ENCODE assay signal across 11 cellular contexts in genomic region chr4:150004481-150004880, GRCh38.
DNase-seq lines count a peak whose midpoint lies in the region; FAIRE-seq and TF ChIP-seq lines count a peak whose summit lies in the region.
"Had no signal": no experiment of that assay in that cellular context is flagged by ENCODE, and none has a peak within 500 bp of the region (broad histone marks: within the 10 kb centered on the region; RNA-seq: fewer than 3 reads in every experiment).

No MANE protein-coding gene starts in this region.

- H3K36me3 ChIP-seq in HUES6 (ENCODE audit: control insufficient read depth, insufficient read depth, low read length) (no peaks in the 10 kb centered on the region), kidney epithelial cell (ENCODE audit: control insufficient read depth, insufficient read depth, low read length) (no peaks in the 10 kb centered on the region), skeletal muscle satellite cell (ENCODE audit: insufficient read depth, low read length) (no peaks in the 10 kb centered on the region)

- 0 out of 2 replicates have a peak overlapping the region, but pooled peaks have one; percentile 54 for H3K27ac ChIP-seq in HUES6 (ENCODE audit: low read depth, low read length)

- H3K9me3 ChIP-seq in HUES6 (ENCODE audit: control insufficient read depth, insufficient read depth, low read depth, low read length), result no peaks in the 10 kb centered on the region
- H3K9me3 ChIP-seq in skeletal muscle satellite cell (replicated peaks; ENCODE audit: low read length), result no peaks in the 10 kb centered on the region
- H3K9me3 ChIP-seq: mucosa of descending colon had no signal

- no peak overlapping the region for H3K9ac ChIP-seq in HUES6 (ENCODE audit: low read length)
- H3K9ac ChIP-seq in skeletal muscle satellite cell (ENCODE audit: low read depth, low read length), result peak overlapping the region; percentile 48

- FAIRE-seq in endometrium (lab: Jason Lieb, UNC), result peak; percentile 95
- no peak for FAIRE-seq in frontal cortex (lab: Jason Lieb, UNC)
- no peak for FAIRE-seq in H54 (lab: Jason Lieb, UNC)

- no peak overlapping the region for H3K4me3 ChIP-seq in HUES6 (ENCODE audit: low read depth, low read length)
- no peak overlapping the region for H3K4me3 ChIP-seq in kidney epithelial cell (ENCODE audit: low read depth, low read length)
- H3K4me3 ChIP-seq in skeletal muscle satellite cell (ENCODE audit: low read length), result no peak overlapping the region
- H3K4me3 ChIP-seq: mucosa of descending colon, skin epidermis had no signal

- H3K27me3 ChIP-seq in HUES6 (ENCODE audit: control insufficient read depth, insufficient read depth, low read length) (no peaks in the 10 kb centered on the region), kidney epithelial cell (ENCODE audit: control insufficient read depth, insufficient read depth, low read length) (no peaks in the 10 kb centered on the region), skeletal muscle satellite cell (ENCODE audit: control insufficient read depth, insufficient read depth, low read length) (no peaks in the 10 kb centered on the region)

- TF ChIP-seq CTCF in kidney epithelial cell (IDR thresholded peaks at IDR 0.05; ENCODE audit: insufficient read depth, low read length, poor library complexity, severe bottlenecking), result no peak
- TF ChIP-seq CTCF in GM10266 (IDR thresholded peaks at IDR 0.05; ENCODE audit: control insufficient read depth, insufficient read depth, low read depth, missing control alignments), result no peak

- TF ChIP-seq POLR2A in H54 (IDR thresholded peaks at IDR 0.05; ENCODE audit: low read depth, low read length), result no peak

- DNase-seq in kidney epithelial cell (ENCODE audit: low read depth) (peak; percentile 21), frontal cortex (ENCODE audit: low spot score in 2 of 2) (no peak), H54 (ENCODE audit: insufficient read length, low spot score) (no peak), GM10266 (ENCODE audit: extremely low spot score) (no peak), activated gamma-delta T cell (lab: John Stamatoyannopoulos, UW) (no peak)
- DNase-seq: CD8-positive, alpha-beta T cell; mucosa of descending colon had no signal

- peak overlapping the region; percentile 53 for H3K4me2 ChIP-seq in skeletal muscle satellite cell (ENCODE audit: low read length)

- H3K4me1 ChIP-seq in HUES6 (ENCODE audit: control insufficient read depth, insufficient read depth, low read length), result peaks cover 9% of the 10 kb centered on the region; the same call in 1 of the 2 replicates
- H3K4me1 ChIP-seq in skeletal muscle satellite cell (ENCODE audit: control insufficient read depth, insufficient read depth, low read length), result peaks cover 58% of the 10 kb centered on the region
